In genomic region chr2:85704800-85705679, GRCh38 we compare ENCODE assay signal across 10 cellular contexts. TPM values are rescaled to one million over a fixed set of nuclear protein-coding genes. Genes with fewer than 3 reads are reported as not detected.
A peak's percentile ranks its signal among the peaks of the same experiment; 100 is the strongest.
DNase-seq lines count a peak whose midpoint lies in the region; ATAC-seq, FAIRE-seq and TF ChIP-seq lines count a peak whose summit lies in the region.
"Had no signal": no experiment of that assay in that cellular context is flagged by ENCODE, and none has a peak within 500 bp of the region (broad histone marks: within the 10 kb centered on the region; RNA-seq: fewer than 3 reads in every experiment).

No MANE protein-coding gene starts in this region.

- CTCF ChIA-PET in activated naive CD4-positive, alpha-beta T cell treated with anti-CD3 and anti-CD28 coated beads, Interleukin-2, amount 10 ng/mL, durations not matched to agents 7 days and 5 days (lab: Charles Lee): interaction anchor here (0.8 to 7.3 kb wide), 10 partner anchors 11 to 285 kb away, joined by 3 to 96 read pairs (median 4); no protein-coding TSS in a partner anchor
- CTCF ChIA-PET in K562 (lab: Yijun Ruan, JAX; ENCODE audit: low intra/inter-chr PET ratio): interaction anchor here (1.0 kb wide), 1 partner anchor 25 kb away, joined by 3 read pairs; no protein-coding TSS in a partner anchor
- CTCF ChIA-PET in Caco-2 (lab: Charles Lee): interaction anchor here (0.6 to 1.5 kb wide), 4 partner anchors 26 to 153 kb away, joined by 3 to 6 read pairs (median 3); no protein-coding TSS in a partner anchor

- H4K20me1 ChIP-seq in K562 (replicated peaks; ENCODE audit: control insufficient read depth, insufficient read depth, low read length): no peaks in the 10 kb centered on the region

- peak; percentile 70; the same call in 1 of the 2 replicates for TF ChIP-seq EP300 in K562 (IDR thresholded peaks at IDR 0.05; ENCODE audit: low read length)

- peaks cover 29% of the 10 kb centered on the region for H3K27me3 Mint-ChIP-seq in activated naive CD4-positive, alpha-beta T cell treated with anti-CD3 and anti-CD28 coated beads, Interleukin-2, amount 10 ng/mL, durations not matched to agents 7 days and 5 days
- peaks cover 2% of the 10 kb centered on the region for H3K27me3 Mint-ChIP-seq in IgD-negative memory B cell
- peaks cover 15% of the 10 kb centered on the region for H3K27me3 Mint-ChIP-seq in Caco-2 (ENCODE audit: insufficient read depth, unreplicated experiment)

- in situ Hi-C loops in K562 (cut with MboI): no loop called here

- BruUV-seq in K562 (replicated peaks; lab: Mats Ljungman, UMichigan) (no TSS peak), Caco-2 (replicated peaks; lab: Mats Ljungman, UMichigan) (no TSS peak)

- H3K4me2 ChIP-seq in K562 (ENCODE audit: insufficient read depth, low read length): peak overlapping the region; percentile 20

- TF ChIP-seq POLR2A in K562 (conservative IDR thresholded peaks at IDR 0.05) (no peak), spleen (IDR thresholded peaks at IDR 0.05) (no peak)

- no peaks in the 10 kb centered on the region for H3K36me3 Mint-ChIP-seq in activated naive CD4-positive, alpha-beta T cell treated with anti-CD3 and anti-CD28 coated beads, Interleukin-2, amount 10 ng/mL, durations not matched to agents 7 days and 5 days
- H3K36me3 Mint-ChIP-seq in IgD-negative memory B cell: no peaks in the 10 kb centered on the region
- no peaks in the 10 kb centered on the region for H3K36me3 Mint-ChIP-seq in Caco-2 (ENCODE audit: insufficient read depth, unreplicated experiment)
- H3K36me3 Mint-ChIP-seq: CD4-positive, CD25-positive, alpha-beta regulatory T cell had no signal

- H3K36me3 ChIP-seq in K562 (ENCODE audit: control insufficient read depth, insufficient read depth, low read length): no peaks in the 10 kb centered on the region
- H3K36me3 ChIP-seq in spleen: no peaks in the 10 kb centered on the region
- no peaks in the 10 kb centered on the region for H3K36me3 ChIP-seq in Caco-2 (ENCODE audit: control insufficient read depth, insufficient read depth, low read length)

- peak; percentile 26 for FAIRE-seq in K562 (lab: Jason Lieb, UNC)

- intact Hi-C loops in K562 (cut with micrococcal nuclease) (loop anchor here (5.0 kb wide), 1 partner anchor 288 kb away; the partner anchor contains the start of gene SH2D6), spleen (cut with DNase I; ENCODE audit: low total_unique reads) (loop anchor here (5.0 kb wide), 1 partner anchor 68 kb away; no protein-coding TSS in a partner anchor), Caco-2 (cut with micrococcal nuclease; ENCODE audit: unreplicated experiment) (loop anchor here (5.0 kb wide), 1 partner anchor 58 kb away; no protein-coding TSS in a partner anchor)

- H3K27ac Mint-ChIP-seq in activated naive CD4-positive, alpha-beta T cell treated with anti-CD3 and anti-CD28 coated beads, Interleukin-2, amount 10 ng/mL, durations not matched to agents 7 days and 5 days: peak overlapping the region; percentile 75
- H3K27ac Mint-ChIP-seq in IgD-negative memory B cell: peak overlapping the region; percentile 77 to 93 (median 82)
- H3K27ac Mint-ChIP-seq in Caco-2 (ENCODE audit: unreplicated experiment): no peak overlapping the region
- H3K27ac Mint-ChIP-seq: CD4-positive, CD25-positive, alpha-beta regulatory T cell had no signal

- H3K4me3 ChIP-seq in K562: no peak overlapping the region
- H3K4me3 ChIP-seq in spleen: peak overlapping the region in 1 of 8 donors; percentile 31
- H3K4me3 ChIP-seq in Caco-2 (ENCODE audit: low read depth, low read length): no peak overlapping the region

- H3K27me3 ChIP-seq in K562 (ENCODE audit: control insufficient read depth in 2 of 2, insufficient read depth in 2 of 2, low read length in 2 of 2) (peaks cover 0 to 9% of the 10 kb centered on the region in 2 experiments; a peak in 2 of 5 replicates), spleen (replicated peaks in 1 of 7) (peaks cover 0 to 14% (median 0%) of the 10 kb centered on the region in 7 donors), Caco-2 (replicated peaks; ENCODE audit: control insufficient read depth, insufficient read depth, low read length) (no peaks in the 10 kb centered on the region)

- peak; percentile 56 for ATAC-seq in K562

- H2AFZ ChIP-seq in K562 (ENCODE audit: low read depth, low read length): peak overlapping the region; percentile 71

- no peaks in the 10 kb centered on the region for H3K9me1 ChIP-seq in K562 (ENCODE audit: control insufficient read depth, insufficient read depth, low read length)

- no peak for TF ChIP-seq CTCF in K562 (IDR thresholded peaks at IDR 0.05 in 2 of 3, conservative IDR thresholded peaks at IDR 0.05 in 1 of 3; ENCODE audit: insufficient read depth in 2 of 3, low read depth in 1 of 3, low read length in 3 of 3)
- no peak for TF ChIP-seq CTCF in spleen (IDR thresholded peaks at IDR 0.05 in 8 of 11, conservative IDR thresholded peaks at IDR 0.05 in 3 of 11)
- TF ChIP-seq CTCF in Caco-2 (IDR thresholded peaks at IDR 0.05; ENCODE audit: insufficient read depth in 1 of 2, low read depth in 1 of 2, low read length in 1 of 2, severe bottlenecking in 1 of 2, unreplicated experiment in 1 of 2): no peak

- no peak for TF ChIP-seq RAD21 in K562 (CRISPR knock-in tag; conservative IDR thresholded peaks at IDR 0.05 in 1 of 2, IDR thresholded peaks at IDR 0.05 in 1 of 2)

- no peak overlapping the region; a peak in 1 of 4 replicates for H3K9ac ChIP-seq in K562 (ENCODE audit: insufficient read depth in 1 of 2, low read depth in 2 of 2, low read length in 2 of 2)

- WGBS in K562 (ENCODE audit: insufficient coverage, low coverage, missing lambda C conversion rate): 8% methylated on average over 8 of the region's 8 CpGs
- WGBS in spleen, 5 donors: 44 to 56% (median 50%) methylated on average over 8 of the region's 8 CpGs

- H3K9me3 Mint-ChIP-seq in activated naive CD4-positive, alpha-beta T cell treated with anti-CD3 and anti-CD28 coated beads, Interleukin-2, amount 10 ng/mL, durations not matched to agents 7 days and 5 days: no peaks in the 10 kb centered on the region
- H3K9me3 Mint-ChIP-seq in IgD-negative memory B cell (no peaks in the 10 kb centered on the region), Caco-2 (ENCODE audit: unreplicated experiment) (no peaks in the 10 kb centered on the region)
- H3K9me3 Mint-ChIP-seq: CD4-positive, CD25-positive, alpha-beta regulatory T cell had no signal

- H3K4me3 Mint-ChIP-seq in activated naive CD4-positive, alpha-beta T cell treated with anti-CD3 and anti-CD28 coated beads, Interleukin-2, amount 10 ng/mL, durations not matched to agents 7 days and 5 days: no peak overlapping the region
- H3K4me3 Mint-ChIP-seq in IgD-negative memory B cell (peak overlapping the region; percentile 46 to 89 (median 80)), Caco-2 (ENCODE audit: unreplicated experiment) (no peak overlapping the region)

- H3K79me2 ChIP-seq in K562 (ENCODE audit: control insufficient read depth, insufficient read depth, low read length): no peaks in the 10 kb centered on the region

- no peak for DNase-seq in activated naive CD4-positive, alpha-beta T cell treated with anti-CD3 and anti-CD28 coated beads, Interleukin-2, amount 10 ng/mL, durations not matched to agents 7 days and 5 days
- no peak for DNase-seq in activated naive CD4-positive, alpha-beta T cell (lab: John Stamatoyannopoulos, UW)
- no peak for DNase-seq in K562 (ENCODE audit: extremely low read depth in 1 of 4, low spot score in 3 of 4)
- no peak for DNase-seq in spleen
- DNase-seq in Caco-2: no peak
- no peak for DNase-seq in DMS153 (lab: John Stamatoyannopoulos, UW)
- DNase-seq in NCI-H1417 (lab: John Stamatoyannopoulos, UW): no peak
- DNase-seq: CD4-positive, CD25-positive, alpha-beta regulatory T cell had no signal

- H3K4me1 Mint-ChIP-seq in activated naive CD4-positive, alpha-beta T cell treated with anti-CD3 and anti-CD28 coated beads, Interleukin-2, amount 10 ng/mL, durations not matched to agents 7 days and 5 days: peaks cover 42% of the 10 kb centered on the region
- H3K4me1 Mint-ChIP-seq in IgD-negative memory B cell (peaks cover 25 to 40% (median 29%) of the 10 kb centered on the region in 3 donors), Caco-2 (ENCODE audit: low read depth, unreplicated experiment) (no peaks in the 10 kb centered on the region)

- no peak overlapping the region for H3K27ac ChIP-seq in K562 (ENCODE audit: extremely low read depth, low read depth, low read length)
- peak overlapping the region in 7 of 8 donors; percentile 41 to 91 (median 71) for H3K27ac ChIP-seq in spleen

- H3K4me1 ChIP-seq in K562 (replicated peaks in 1 of 2; ENCODE audit: control insufficient read depth in 2 of 2, insufficient read depth in 2 of 2, low read length in 2 of 2): peaks cover 0 to 19% of the 10 kb centered on the region in 2 experiments; a peak in 3 of 5 replicates
- peaks cover 8 to 78% (median 56%) of the 10 kb centered on the region in 6 donors for H3K4me1 ChIP-seq in spleen
- H3K4me1 ChIP-seq in Caco-2: no peaks in the 10 kb centered on the region

- no peaks in the 10 kb centered on the region for H3K9me3 ChIP-seq in K562 (replicated peaks; ENCODE audit: control insufficient read depth, insufficient read depth, low read depth, low read length)
- H3K9me3 ChIP-seq in spleen: no peaks in the 10 kb centered on the region
- no peaks in the 10 kb centered on the region for H3K9me3 ChIP-seq in Caco-2

- POLR2A ChIA-PET in K562 (lab: Yijun Ruan, JAX): interaction anchor here (0.6 to 1.6 kb wide), 3 partner anchors 8 to 100 kb away, joined by 3 to 4 read pairs (median 4); no protein-coding TSS in a partner anchor
- POLR2A ChIA-PET in Caco-2 (lab: Charles Lee): no interaction called here

RNA-seq across cellular contexts. Expression of gene GNLY, which starts 10.9 kb away (rescaled TPM):
- polyA plus RNA-seq in IgD-negative memory B cell (64.8 TPM), K562 (2011; rRNA removed) (not detected in 2 replicates), K562 (2014; fragmentation: Illumina TruSeq; extraction: Trizol) (not detected in 2 replicates), K562 (2014; fragmentation: Nextera tagmentation; extraction: Ambion mirVana) (not detected), K562 (2014; rRNA removed) (not detected in 2 replicates), spleen (10 to 100 TPM; 13.1 to 38.9 (median 31.5) TPM)
- 0.21 TPM in 1 of 2 replicates, not detected in the other for total RNA-seq in K562 (2011; cell fraction: chromatin; rRNA removed; ENCODE audit: low replicate concordance)
- total RNA-seq in K562 (2011; cell fraction: nucleolus; rRNA removed): not detected in 2 replicates
- 0.99 TPM in 1 of 2 replicates, not detected in the other for total RNA-seq in K562 (2011; cell fraction: nucleoplasm; rRNA removed)
- total RNA-seq in K562 (2014; rRNA removed) (not detected in 2 replicates), K562 (2014; rRNA removed; fragmentation: Illumina TruSeq; extraction: Trizol) (not detected in 2 replicates), K562 (2015; rRNA removed; fragmentation: Illumina TruSeq; extraction: Trizol) (not detected in 2 replicates), K562 (2021) (not detected in 2 replicates), spleen (10 to 100 TPM; 17.4 to 87.8 (median 42.6) TPM), Caco-2 (2022) (not detected in 2 replicates)
- 0.03 TPM in 1 of 2 replicates, not detected in the other for polyA plus RNA-seq in K562 (2011; cell fraction: cytosol; rRNA removed)
- polyA plus RNA-seq in K562 (2011; cell fraction: nucleus; rRNA removed): 0.06 TPM in 1 of 2 replicates, not detected in the other
- polyA plus RNA-seq in K562 (2012): 0.37 TPM in 1 of 2 replicates, not detected in the other
- polyA minus RNA-seq in K562 (2011; rRNA and poly(A)+ RNA removed): not detected in 2 replicates
- not detected in 2 replicates for polyA minus RNA-seq in K562 (2011; cell fraction: cytosol; rRNA and poly(A)+ RNA removed)
- polyA minus RNA-seq in K562 (2011; cell fraction: nucleus; rRNA and poly(A)+ RNA removed): not detected in 2 replicates
- total RNA-seq: kidney epithelial cell had no signal

RNA-seq across cellular contexts. Expression of gene SFTPB, which starts 37.0 kb away (rescaled TPM):
- polyA plus RNA-seq in IgD-negative memory B cell: not detected
- not detected in 2 replicates for total RNA-seq in K562 (2011; cell fraction: chromatin; rRNA removed; ENCODE audit: low replicate concordance)
- not detected in 2 replicates for total RNA-seq in K562 (2011; cell fraction: nucleolus; rRNA removed)
- total RNA-seq in K562 (2011; cell fraction: nucleoplasm; rRNA removed): not detected in 2 replicates
- total RNA-seq in K562 (2014; rRNA removed): not detected in 2 replicates
- total RNA-seq in K562 (2014; rRNA removed; fragmentation: Illumina TruSeq; extraction: Trizol): not detected in 2 replicates
- not detected in 2 replicates for total RNA-seq in K562 (2015; rRNA removed; fragmentation: Illumina TruSeq; extraction: Trizol)
- 7.0 and 8.5 TPM in 2 replicates for total RNA-seq in K562 (2021)
- not detected in 2 replicates for polyA plus RNA-seq in K562 (2011; rRNA removed)
- not detected in 2 replicates for polyA plus RNA-seq in K562 (2011; cell fraction: cytosol; rRNA removed)
- polyA plus RNA-seq in K562 (2011; cell fraction: nucleus; rRNA removed): not detected in 2 replicates
- polyA plus RNA-seq in K562 (2012): not detected in 2 replicates
- polyA plus RNA-seq in K562 (2014; fragmentation: Illumina TruSeq; extraction: Trizol): not detected in 2 replicates
- under 1 TPM in 1 of 2 experiments, not detected in 1; 0.03 TPM for polyA plus RNA-seq in K562 (2014; fragmentation: Nextera tagmentation; extraction: Ambion mirVana)
- polyA plus RNA-seq in K562 (2014; rRNA removed): not detected in 2 replicates
- not detected in 2 replicates for polyA minus RNA-seq in K562 (2011; rRNA and poly(A)+ RNA removed)
- not detected in 2 replicates for polyA minus RNA-seq in K562 (2011; cell fraction: cytosol; rRNA and poly(A)+ RNA removed)
- polyA minus RNA-seq in K562 (2011; cell fraction: nucleus; rRNA and poly(A)+ RNA removed): not detected in 2 replicates
- 1 to 10 TPM in 1 of 7 donors, not detected in 6; 1.9 TPM for total RNA-seq in spleen
- polyA plus RNA-seq in spleen: 1 to 10 TPM in 2 of 3 donors, under 1 TPM in 1; 0.59 to 4.0 (median 2.1) TPM
- total RNA-seq in Caco-2 (2022): not detected in 2 replicates
- total RNA-seq: CD4-positive, CD25-positive, alpha-beta regulatory T cell; kidney epithelial cell had no signal
- polyA plus RNA-seq: CD4-positive, CD25-positive, alpha-beta regulatory T cell had no signal

RNA-seq across cellular contexts. Expression of gene ATOH8, which starts 48.8 kb away (rescaled TPM):
- polyA plus RNA-seq in IgD-negative memory B cell (not detected), K562 (2011; rRNA removed) (not detected in 2 replicates), K562 (2014; fragmentation: Illumina TruSeq; extraction: Trizol) (not detected in 2 replicates), K562 (2014; fragmentation: Nextera tagmentation; extraction: Ambion mirVana) (not detected), K562 (2014; rRNA removed) (not detected in 2 replicates), spleen (10 to 100 TPM in 1 of 3 donors, 1 to 10 TPM in 2; 7.2 to 17.6 (median 9.4) TPM)
- total RNA-seq in K562 (2011; cell fraction: chromatin; rRNA removed; ENCODE audit: low replicate concordance): not detected in 2 replicates
- not detected in 2 replicates for total RNA-seq in K562 (2011; cell fraction: nucleolus; rRNA removed)
- total RNA-seq in K562 (2011; cell fraction: nucleoplasm; rRNA removed): not detected in 2 replicates
- total RNA-seq in K562 (2014; rRNA removed) (not detected in 2 replicates), K562 (2014; rRNA removed; fragmentation: Illumina TruSeq; extraction: Trizol) (not detected in 2 replicates), K562 (2015; rRNA removed; fragmentation: Illumina TruSeq; extraction: Trizol) (not detected in 2 replicates), K562 (2021) (not detected in 2 replicates), spleen (10 to 100 TPM in 6 of 7 donors, 1 to 10 TPM in 1; 6.4 to 53.0 (median 18.6) TPM), Caco-2 (2022) (not detected in 2 replicates)
- not detected in 2 replicates for polyA plus RNA-seq in K562 (2011; cell fraction: cytosol; rRNA removed)
- polyA plus RNA-seq in K562 (2011; cell fraction: nucleus; rRNA removed): not detected in 2 replicates
- polyA plus RNA-seq in K562 (2012): not detected in 2 replicates
- polyA minus RNA-seq in K562 (2011; rRNA and poly(A)+ RNA removed): not detected in 2 replicates
- not detected in 2 replicates for polyA minus RNA-seq in K562 (2011; cell fraction: cytosol; rRNA and poly(A)+ RNA removed)
- not detected in 2 replicates for polyA minus RNA-seq in K562 (2011; cell fraction: nucleus; rRNA and poly(A)+ RNA removed)
- total RNA-seq: CD4-positive, CD25-positive, alpha-beta regulatory T cell had no signal
- polyA plus RNA-seq: CD4-positive, CD25-positive, alpha-beta regulatory T cell had no signal

Comparison
In these comparisons a context has a peak if more than half of its experiments do, and no peak if none do; other contexts are left out.
1. H3K4me3 Mint-ChIP-seq: peak in IgD-negative memory B cell (4 of 4); none in activated naive CD4-positive, alpha-beta T cell treated with anti-CD3 and anti-CD28 coated beads, Interleukin-2, amount 10 ng/mL, durations not matched to agents 7 days and 5 days (single experiment) and Caco-2 (single experiment).
2. RNA of gene GNLY, which starts 10.9 kb away (total RNA-seq): 17.4 to 87.8 TPM in spleen; not detected in Caco-2 and 0.21 to 0.99 TPM in K562; every median in the first group is over 4 times any median in the second.